In the genomic region with DNA sequence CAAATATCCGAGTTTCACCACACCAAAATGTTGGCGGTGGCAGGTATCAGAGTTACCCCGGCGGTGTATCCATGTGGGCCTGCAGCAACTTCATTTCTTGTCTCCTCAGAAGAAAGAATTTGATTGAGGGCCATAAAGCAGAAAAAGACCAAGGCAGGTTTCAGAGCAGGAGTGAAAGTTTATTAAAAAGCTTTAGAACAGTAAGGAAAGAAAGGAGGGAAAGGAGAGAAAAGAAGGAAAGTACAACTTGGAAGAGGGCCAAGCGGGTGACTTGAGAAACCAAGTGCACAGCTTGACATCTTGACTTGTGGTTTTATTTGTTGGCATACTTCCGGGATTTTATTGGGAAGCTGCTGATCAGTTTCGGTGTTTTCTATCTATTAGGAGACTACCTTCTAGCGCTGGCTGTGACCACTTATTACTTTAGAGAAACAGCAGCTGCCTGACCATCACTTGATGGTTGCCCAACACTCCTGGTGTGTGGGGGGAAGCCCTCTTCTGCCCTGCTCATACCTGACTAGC, we compare ENCODE assay signal across 19 cellular contexts.
"Had no signal": no experiment of that assay in that cellular context is flagged by ENCODE, and none has a peak within 500 bp of the region (broad histone marks: within the 10 kb centered on the region; RNA-seq: fewer than 3 reads in every experiment).

No MANE protein-coding gene starts in this region.

- DNase-seq: activated CD4-positive, alpha-beta T cell treated with anti-CD3 and anti-CD28 coated beads, Interleukin-2, amount 10 ng/mL, durations not matched to agents 7 days and 5 days; activated CD4-positive, CD25-positive, alpha-beta regulatory T cell; activated naive CD4-positive, alpha-beta T cell treated with anti-CD3 and anti-CD28 coated beads, Interleukin-2, amount 10 ng/mL, durations not matched to agents 7 days and 5 days; activated T-cell treated with anti-CD3 and anti-CD28 coated beads for 4 hours; caudate nucleus; colonic mucosa; effector CD4-positive, alpha-beta T cell; foreskin keratinocyte; heart left ventricle; islet precursor cell; left lung; mesendoderm; sigmoid colon; stimulated activated CD4-positive, alpha-beta T cell treated with anti-CD3 and anti-CD28 coated beads, Interleukin-2, amount 100 ng/mL, for 24 hours; stimulated activated naive CD4-positive, alpha-beta T cell; substantia nigra; trophoblast cell had no signal

- H3K9me3 ChIP-seq: colonic mucosa, heart left ventricle, left lung, sigmoid colon had no signal

- H3K36me3 ChIP-seq: colonic mucosa, heart left ventricle, left lung, sigmoid colon had no signal

- H3K4me3 ChIP-seq: colonic mucosa, heart left ventricle, left lung, sigmoid colon had no signal

- H3K4me3 Mint-ChIP-seq: activated CD4-positive, alpha-beta T cell treated with anti-CD3 and anti-CD28 coated beads, Interleukin-2, amount 10 ng/mL, durations not matched to agents 7 days and 5 days; activated naive CD4-positive, alpha-beta T cell treated with anti-CD3 and anti-CD28 coated beads, Interleukin-2, amount 10 ng/mL, durations not matched to agents 7 days and 5 days; nephron had no signal

- H3K4me1 ChIP-seq: colonic mucosa, foreskin keratinocyte, heart left ventricle, left lung, sigmoid colon had no signal

- H3K36me3 Mint-ChIP-seq: activated naive CD4-positive, alpha-beta T cell treated with anti-CD3 and anti-CD28 coated beads, Interleukin-2, amount 10 ng/mL, durations not matched to agents 7 days and 5 days had no signal

- H3K27ac Mint-ChIP-seq: activated CD4-positive, alpha-beta T cell treated with anti-CD3 and anti-CD28 coated beads, Interleukin-2, amount 10 ng/mL, durations not matched to agents 7 days and 5 days; activated naive CD4-positive, alpha-beta T cell treated with anti-CD3 and anti-CD28 coated beads, Interleukin-2, amount 10 ng/mL, durations not matched to agents 7 days and 5 days; activated T-helper 2 cell treated with anti-CD3 and anti-CD28 coated beads, Interferon-gamma antibody, Interleukin-2, Interleukin-4, amounts not matched to agents 10 μg/mL and 5 μg/mL and 100 μg/mL, durations not matched to agents 14 hours and 24 hours and 36 hours; nephron had no signal

- H3K4me1 Mint-ChIP-seq: activated CD4-positive, alpha-beta T cell treated with anti-CD3 and anti-CD28 coated beads, Interleukin-2, amount 10 ng/mL, durations not matched to agents 7 days and 5 days; activated naive CD4-positive, alpha-beta T cell treated with anti-CD3 and anti-CD28 coated beads, Interleukin-2, amount 10 ng/mL, durations not matched to agents 7 days and 5 days; nephron had no signal

- H3K27me3 ChIP-seq: colonic mucosa, foreskin keratinocyte, heart left ventricle, sigmoid colon had no signal

- H3K27ac ChIP-seq: colonic mucosa, foreskin keratinocyte, heart left ventricle, left lung, sigmoid colon had no signal

- H3K9me3 Mint-ChIP-seq: activated CD4-positive, alpha-beta T cell treated with anti-CD3 and anti-CD28 coated beads, Interleukin-2, amount 10 ng/mL, durations not matched to agents 7 days and 5 days; activated naive CD4-positive, alpha-beta T cell treated with anti-CD3 and anti-CD28 coated beads, Interleukin-2, amount 10 ng/mL, durations not matched to agents 7 days and 5 days; activated T-helper 2 cell treated with anti-CD3 and anti-CD28 coated beads, Interferon-gamma antibody, Interleukin-2, Interleukin-4, amounts not matched to agents 10 μg/mL and 5 μg/mL and 100 μg/mL, durations not matched to agents 14 hours and 24 hours and 36 hours; nephron had no signal
